Comparison of ENCODE assay signal across 30 cellular contexts in genomic region chr22:36226189-36226588, GRCh38. TPM values are rescaled to one million over a fixed set of nuclear protein-coding genes. Genes with fewer than 3 reads are reported as not detected.
"Had no signal": no experiment of that assay in that cellular context is flagged by ENCODE, and none has a peak within 500 bp of the region (broad histone marks: within the 10 kb centered on the region; RNA-seq: fewer than 3 reads in every experiment).

No MANE protein-coding gene starts in this region.

- H3K27ac ChIP-seq: brain microvascular endothelial cell, epithelial cell of prostate, esophagus squamous epithelium, pancreas, psoas muscle, spleen had no signal

- FAIRE-seq: astrocyte, endometrium, pancreas had no signal

- H3K27me3 ChIP-seq: brain microvascular endothelial cell, esophagus squamous epithelium, pancreas, spleen had no signal

- ATAC-seq: left lobe of liver; pancreas; psoas muscle; stimulated activated naive CD8-positive, alpha-beta T cell treated with anti-CD3 and anti-CD28 coated beads, Interleukin-15, amount 100 ng/mL, for 72 hours; WTC11 had no signal

- H3K4me1 ChIP-seq: pancreas had no signal

- H3K9ac ChIP-seq: SK-N-SH had no signal

- DNase-seq: activated CD4-positive, alpha-beta memory T cell treated with anti-CD3 and anti-CD28 coated beads, Interleukin-2, amount 10 ng/mL, durations not matched to agents 7 days and 5 days; activated CD4-positive, alpha-beta T cell treated with anti-CD3 and anti-CD28 coated beads for 1 hour; activated CD4-positive, alpha-beta T cell treated with anti-CD3 and anti-CD28 coated beads, Interleukin-2, amount 10 ng/mL, durations not matched to agents 7 days and 5 days; activated effector memory CD4-positive, alpha-beta T cell treated with anti-CD3 and anti-CD28 coated beads, Interleukin-2, amount 50 U/mL, for 16 hours; activated naive CD4-positive, alpha-beta T cell treated with anti-CD3 and anti-CD28 coated beads, Interleukin-2, amount 50 U/mL, for 16 hours; amniotic stem cell; brain microvascular endothelial cell; caudate nucleus; dermis blood vessel endothelial cell; effector CD4-positive, alpha-beta T cell; esophagus squamous epithelium; foreskin melanocyte; kidney glomerular epithelial cell; mesendoderm; nephron progenitor cell; pancreas; psoas muscle; SK-N-SH; spleen; stimulated activated CD4-positive, alpha-beta T cell treated with anti-CD3 and anti-CD28 coated beads, Interleukin-2, amount 100 ng/mL, for 48 hours; stimulated activated naive CD8-positive, alpha-beta T cell treated with anti-CD3 and anti-CD28 coated beads, Interleukin-15, amount 100 ng/mL, for 72 hours; substantia nigra; T-helper 2 cell had no signal

- H3K4me3 ChIP-seq: esophagus squamous epithelium, lung, pancreas, psoas muscle, spleen had no signal

- H3K9me3 ChIP-seq: esophagus squamous epithelium, pancreas, psoas muscle, SK-N-SH, spleen had no signal

- H3K4me2 ChIP-seq: SK-N-SH had no signal

RNA-seq across cellular contexts. Expression of gene APOL4, which starts 24.6 kb away (rescaled TPM):
- total RNA-seq: astrocyte, mononuclear cell had no signal
